In genomic region chr20:13485576-13485975, GRCh38 we compare ENCODE assay signal across 33 cellular contexts.
"Had no signal": no experiment of that assay in that cellular context is flagged by ENCODE, and none has a peak within 500 bp of the region (broad histone marks: within the 10 kb centered on the region; RNA-seq: fewer than 3 reads in every experiment).

No MANE protein-coding gene starts in this region.

- H3K9me3 ChIP-seq: adrenal gland, ascending aorta had no signal

- ATAC-seq: activated CD8-positive, alpha-beta T cell treated with anti-CD3 and anti-CD28 coated beads for 36 hours; activated naive CD4-positive, alpha-beta T cell treated with anti-CD3 and anti-CD28 coated beads, Interleukin-2, amount 50 U/mL, for 72 hours; activated T-cell treated with anti-CD3 and anti-CD28 coated beads, Interleukin-2, amount 50 U/mL, for 4 hours; activated T-cell treated with anti-CD3 and anti-CD28 coated beads, Interleukin-2, amount 50 U/mL, for 72 hours; activated T-helper 17 cell treated with anti-CD3 and anti-CD28 coated beads, Interleukin-2, amount 50 U/mL, for 72 hours had no signal

- FAIRE-seq: bronchial epithelial cell, TTC549 had no signal

- H3K4me3 ChIP-seq: adrenal gland, ascending aorta, cardiac muscle cell had no signal

- H3K27ac ChIP-seq: adrenal gland, cardiac muscle cell, VCaP had no signal

- H3K27me3 ChIP-seq: adrenal gland, ascending aorta, cardiac muscle cell had no signal

- H3K36me3 ChIP-seq: adrenal gland had no signal

- H3K4me1 ChIP-seq: adrenal gland had no signal

- DNase-seq: activated B cell treated with CpG ODN at 0.5 μM for 24 hours; activated CD4-positive, alpha-beta memory T cell treated with anti-CD3 and anti-CD28 coated beads for 36 hours; activated CD4-positive, alpha-beta T cell treated with anti-CD3 and anti-CD28 coated beads for 4 hours; activated CD4-positive, alpha-beta T cell treated with anti-CD3 and anti-CD28 coated beads, Interleukin-2, amount 10 ng/mL, durations not matched to agents 24 days and 14 days; activated CD4-positive, alpha-beta T cell treated with anti-CD3 and anti-CD28 coated beads, Interleukin-2, amount 50 U/mL, for 1 hour; activated CD4-positive, alpha-beta T cell treated with anti-CD3 and anti-CD28 coated beads, Interleukin-2, amount 50 U/mL, for 4 hours; activated CD4-positive, CD25-positive, alpha-beta regulatory T cell treated with anti-CD3 and anti-CD28 coated beads, Interleukin-2, amount 50 U/mL, for 72 hours; activated CD8-positive, alpha-beta memory T cell treated with anti-CD3 and anti-CD28 coated beads, Interleukin-2, amount 50 U/mL, for 4 hours; activated CD8-positive, alpha-beta T cell treated with anti-CD3 and anti-CD28 coated beads for 36 hours; activated effector memory CD4-positive, alpha-beta T cell treated with anti-CD3 and anti-CD28 coated beads, Interleukin-2, amount 50 U/mL, for 16 hours; activated gamma-delta T cell treated with Interleukin-2 at 50 U/mL for 16 hours; activated naive CD4-positive, alpha-beta T cell; activated naive CD4-positive, alpha-beta T cell treated with anti-CD3 and anti-CD28 coated beads for 36 hours; activated naive CD4-positive, alpha-beta T cell treated with anti-CD3 and anti-CD28 coated beads, Interleukin-2, amount 50 U/mL, for 16 hours; activated naive CD8-positive, alpha-beta T cell treated with anti-CD3 and anti-CD28 coated beads for 36 hours; activated T-cell treated with anti-CD3 and anti-CD28 coated beads for 4 hours; activated T-cell treated with anti-CD3 and anti-CD28 coated beads, Interleukin-2, amount 50 U/mL, for 1 hour; activated T-cell treated with anti-CD3 and anti-CD28 coated beads, Interleukin-2, amount 50 U/mL, for 4 hours; activated T-cell treated with anti-CD3 and anti-CD28 coated beads, Interleukin-2, amount 50 U/mL, for 72 hours; adrenal gland; amniotic stem cell; caudate nucleus; cerebellar nuclear complex; T-helper 1 cell; T-helper 2 cell; T-helper 9 cell had no signal
